Comparison of ENCODE assay signal across 17 cellular contexts in genomic region chrX:10841579-10841978, GRCh38.
"Had no signal": no experiment of that assay in that cellular context is flagged by ENCODE, and none has a peak within 500 bp of the region (broad histone marks: within the 10 kb centered on the region; RNA-seq: fewer than 3 reads in every experiment).

No MANE protein-coding gene starts in this region.

- H3K4me3 ChIP-seq: adrenal gland, colonic mucosa, tibial artery, uterus had no signal

- DNase-seq: activated CD4-positive, alpha-beta memory T cell treated with anti-CD3 and anti-CD28 coated beads, Interleukin-2, amount 10 ng/mL, durations not matched to agents 7 days and 5 days; activated CD4-positive, alpha-beta T cell treated with anti-CD3 and anti-CD28 coated beads for 36 hours; activated naive CD4-positive, alpha-beta T cell treated with anti-CD3 and anti-CD28 coated beads, Interleukin-2, amount 50 U/mL, for 16 hours; activated T-cell treated with anti-CD3 and anti-CD28 coated beads, Interleukin-2, amount 50 U/mL, for 24 hours; adrenal gland; caudate nucleus; colonic mucosa; hippocampal formation; left ventricle myocardium superior; mesenchymal stem cell; natural killer cell; retina; stimulated activated CD4-positive, alpha-beta T cell treated with anti-CD3 and anti-CD28 coated beads, Interleukin-2, amount 100 ng/mL, for 48 hours; stimulated activated naive B cell treated with anti-CD40 and anti-IgM and Interleukin-4, amounts not matched to agents 10 μg/mL and 1 μg/mL and 100 μg/mL, for 72 hours; T-helper 1 cell; tibial artery; uterus had no signal

- ATAC-seq: activated CD4-positive, alpha-beta T cell treated with anti-CD3 and anti-CD28 coated beads for 36 hours; left ventricle myocardium superior; natural killer cell; stimulated activated naive B cell treated with anti-CD40 and anti-IgM and Interleukin-4, amounts not matched to agents 10 μg/mL and 1 μg/mL and 100 μg/mL, for 72 hours had no signal
